ENCODE assay signal across 8 cellular contexts in the genomic region with DNA sequence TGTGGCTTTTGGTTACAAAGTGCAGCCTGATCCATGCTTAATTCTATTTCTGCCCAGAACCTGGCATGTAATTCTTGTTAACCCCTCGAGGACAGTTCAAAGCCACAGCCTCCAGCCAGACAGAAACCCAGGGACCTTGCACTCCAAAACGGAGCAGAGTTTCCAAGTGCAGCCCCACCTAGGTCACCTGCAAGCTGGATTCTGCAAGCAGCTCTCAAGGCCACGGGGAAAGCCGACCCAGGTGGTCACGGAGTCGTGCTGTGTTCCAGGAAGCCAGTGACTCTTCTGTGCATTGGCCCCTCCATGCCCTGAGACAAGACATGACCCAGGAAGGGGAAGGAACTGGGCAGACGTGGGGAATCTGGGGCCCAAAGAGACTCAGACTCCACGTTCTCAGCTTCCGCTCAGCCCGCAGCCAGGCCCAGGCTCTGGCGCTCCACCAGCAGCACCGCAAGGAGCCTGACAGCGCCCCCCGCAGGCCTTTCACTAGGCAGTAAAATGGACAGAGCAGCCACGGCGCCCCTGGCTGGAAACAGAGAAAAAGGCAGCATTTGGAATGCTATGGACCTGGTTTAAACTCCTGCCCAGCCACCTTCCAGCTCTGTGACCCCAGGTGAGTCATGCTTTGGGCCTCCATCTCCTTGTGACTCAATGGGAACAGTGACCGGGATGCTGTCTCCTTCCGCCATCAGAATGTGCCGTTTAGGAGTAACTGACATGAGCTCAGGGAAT. TPM values are rescaled to one million over a fixed set of nuclear protein-coding genes. Genes with fewer than 3 reads are reported as not detected.
DNase-seq lines count a peak whose midpoint lies in the region; ATAC-seq and TF ChIP-seq lines count a peak whose summit lies in the region.
"Had no signal": no experiment of that assay in that cellular context is flagged by ENCODE, and none has a peak within 500 bp of the region (broad histone marks: within the 10 kb centered on the region; RNA-seq: fewer than 3 reads in every experiment).

No MANE protein-coding gene starts in this region.

- no peak overlapping the region for H3K4me3 Mint-ChIP-seq in progenitor cell of endocrine pancreas (ENCODE audit: low read depth)
- H3K4me3 Mint-ChIP-seq in naive thymus-derived CD8-positive, alpha-beta T cell = no peak overlapping the region

- no peaks in the 10 kb centered on the region for H3K4me1 Mint-ChIP-seq in progenitor cell of endocrine pancreas (ENCODE audit: low read depth)
- peaks cover 2 to 16% (median 9%) of the 10 kb centered on the region in 4 donors for H3K4me1 Mint-ChIP-seq in naive thymus-derived CD8-positive, alpha-beta T cell

- no peaks in the 10 kb centered on the region for H3K36me3 Mint-ChIP-seq in progenitor cell of endocrine pancreas (ENCODE audit: insufficient read depth)
- peaks cover 0 to 10% (median 0%) of the 10 kb centered on the region in 3 donors for H3K36me3 Mint-ChIP-seq in naive thymus-derived CD8-positive, alpha-beta T cell
- no peaks in the 10 kb centered on the region for H3K36me3 Mint-ChIP-seq in activated naive CD4-positive, alpha-beta T cell treated with anti-CD3 and anti-CD28 coated beads, Interleukin-2, amount 50 U/mL, for 72 hours

- TF ChIP-seq CTCF in GM12864 (IDR thresholded peaks at IDR 0.05; ENCODE audit: low read depth, low read length, missing control alignments) (peak; percentile 17), epithelial cell of esophagus (IDR thresholded peaks at IDR 0.05; ENCODE audit: insufficient read depth, low read depth, low read length, missing control alignments) (peak; percentile 8), progenitor cell of endocrine pancreas (IDR thresholded peaks at IDR 0.05; ENCODE audit: unreplicated experiment) (peak; percentile 15)

- H3K27ac Mint-ChIP-seq in progenitor cell of endocrine pancreas = no peak overlapping the region
- peak overlapping the region in 5 of 10 donors; percentile 8 to 70 (median 43) for H3K27ac Mint-ChIP-seq in naive thymus-derived CD8-positive, alpha-beta T cell
- peak overlapping the region in 1 of 2 donors; percentile 84 for H3K27ac Mint-ChIP-seq in activated naive CD4-positive, alpha-beta T cell treated with anti-CD3 and anti-CD28 coated beads, Interleukin-2, amount 50 U/mL, for 72 hours

- POLR2A ChIA-PET in naive thymus-derived CD8-positive, alpha-beta T cell (lab: Charles Lee) = interaction anchor here (0.6 to 1.2 kb wide), 2 partner anchors 11 to 826 kb away, joined by 3 read pairs; no protein-coding TSS in a partner anchor

- no peaks in the 10 kb centered on the region for H3K9me3 Mint-ChIP-seq in progenitor cell of endocrine pancreas (ENCODE audit: low read depth)
- H3K9me3 Mint-ChIP-seq in naive thymus-derived CD8-positive, alpha-beta T cell = no peaks in the 10 kb centered on the region
- no peaks in the 10 kb centered on the region for H3K9me3 Mint-ChIP-seq in activated naive CD4-positive, alpha-beta T cell treated with anti-CD3 and anti-CD28 coated beads, Interleukin-2, amount 50 U/mL, for 72 hours

- H3K27me3 Mint-ChIP-seq in progenitor cell of endocrine pancreas = no peaks in the 10 kb centered on the region
- H3K27me3 Mint-ChIP-seq in naive thymus-derived CD8-positive, alpha-beta T cell = no peaks in the 10 kb centered on the region

- DNase-seq in GM12864 (ENCODE audit: low read depth) (no peak), NCI-H69 (lab: John Stamatoyannopoulos, UW) (peak; percentile 29), epithelial cell of esophagus (ENCODE audit: low read depth) (peak; percentile 35), progenitor cell of endocrine pancreas (ENCODE audit: low spot score, unreplicated experiment) (no peak), amniotic stem cell (lab: John Stamatoyannopoulos, UW) (no peak)
- DNase-seq in naive thymus-derived CD8-positive, alpha-beta T cell = no peak
- DNase-seq in activated naive CD4-positive, alpha-beta T cell treated with anti-CD3 and anti-CD28 coated beads, Interleukin-2, amount 50 U/mL, for 72 hours (ENCODE audit: low spot score in 2 of 2) = no peak
- DNase-seq: hippocampal formation had no signal

- no peak overlapping the region for H3K4me3 ChIP-seq in GM12864 (ENCODE audit: low read depth, low read length)
- no peak overlapping the region for H3K4me3 ChIP-seq in epithelial cell of esophagus (ENCODE audit: low read length)

- no peak for ATAC-seq in naive thymus-derived CD8-positive, alpha-beta T cell
- ATAC-seq in activated naive CD4-positive, alpha-beta T cell treated with anti-CD3 and anti-CD28 coated beads, Interleukin-2, amount 50 U/mL, for 72 hours = no peak

RNA-seq across cellular contexts. Expression of a gene that starts 27.3 kb away (rescaled TPM):
- 0.17 and 0.27 TPM in 2 replicates for total RNA-seq in progenitor cell of endocrine pancreas
- not detected for total RNA-seq in naive thymus-derived CD8-positive, alpha-beta T cell
- not detected for polyA plus RNA-seq in naive thymus-derived CD8-positive, alpha-beta T cell
- under 1 TPM in 1 of 2 donors, not detected in 1; 0.52 TPM for total RNA-seq in activated naive CD4-positive, alpha-beta T cell treated with anti-CD3 and anti-CD28 coated beads, Interleukin-2, amount 50 U/mL, for 72 hours

Comparison
In these comparisons a context has a peak if more than half of its experiments do, and no peak if none do; other contexts are left out.
1. DNase-seq: peak in NCI-H69 (single experiment) and epithelial cell of esophagus (single experiment); none in GM12864 (single experiment), progenitor cell of endocrine pancreas (single experiment), naive thymus-derived CD8-positive, alpha-beta T cell (0 of 10), amniotic stem cell (single experiment) and activated naive CD4-positive, alpha-beta T cell treated with anti-CD3 and anti-CD28 coated beads, Interleukin-2, amount 50 U/mL, for 72 hours (0 of 2).
2. Peak in every context shown above with its lines, with median percentiles within 50 percentile points of each other: CTCF ChIP-seq.